Comparison of ENCODE assay signal across 19 cellular contexts in the genomic region with DNA sequence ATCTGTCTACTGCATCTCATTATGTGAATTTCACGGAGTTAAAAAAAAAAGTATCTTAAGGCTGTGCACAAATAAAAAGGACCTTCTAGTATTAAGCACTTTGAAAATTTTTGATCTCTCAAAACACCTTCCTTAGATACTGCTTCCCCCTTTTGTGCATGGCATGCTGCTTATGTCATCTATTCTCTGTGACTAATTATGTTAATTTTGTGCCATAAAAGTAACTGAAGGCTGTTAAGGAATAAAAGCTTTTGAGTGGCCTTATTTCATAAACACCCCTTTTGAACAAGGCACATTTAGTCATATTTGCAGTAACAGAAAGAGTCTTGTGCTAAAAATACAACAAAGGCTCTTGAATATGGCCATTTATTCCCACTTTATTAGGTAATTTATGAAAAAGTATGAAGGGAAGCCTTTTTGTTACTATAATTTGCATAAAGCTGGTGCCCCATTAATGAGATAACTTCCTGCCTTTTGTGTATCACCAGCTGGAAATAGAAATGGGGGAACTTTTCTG.
DNase-seq lines count a peak whose midpoint lies in the region; FAIRE-seq and TF ChIP-seq lines count a peak whose summit lies in the region.
"Had no signal": no experiment of that assay in that cellular context is flagged by ENCODE, and none has a peak within 500 bp of the region (broad histone marks: within the 10 kb centered on the region; RNA-seq: fewer than 3 reads in every experiment).

No MANE protein-coding gene starts in this region.

- H3K4me3 ChIP-seq in HUES64 (ENCODE audit: low read length), result no peak overlapping the region
- no peak overlapping the region for H3K4me3 ChIP-seq in iPS-18a (ENCODE audit: low read length)
- H3K4me3 ChIP-seq in right atrium auricular region, result no peak overlapping the region

- WGBS in HUES64, result 57% methylated on average over 1 of the region's 1 CpG

- H3K9me3 ChIP-seq in HUES64 (ENCODE audit: insufficient read depth, low read depth, low read length) (no peaks in the 10 kb centered on the region; the same call in 1 of the 2 replicates), iPS-18a (ENCODE audit: control insufficient read depth, low read depth, low read length) (no peaks in the 10 kb centered on the region), right atrium auricular region (no peaks in the 10 kb centered on the region)
- H3K9me3 ChIP-seq: neutrophil had no signal

- DNase-seq in COLO829 (ENCODE audit: low spot score) (peak; percentile 64), NCI-H748 treated with DMSO at 0.1 percent for 48 hours (lab: John Stamatoyannopoulos, UW) (peak; percentile 86), right atrium auricular region (ENCODE audit: low spot score) (no peak), iPS-NIHi7 (ENCODE audit: extremely low spot score) (no peak), urothelium cell line (ENCODE audit: low spot score) (no peak)
- no peak for DNase-seq in effector CD8-positive, alpha-beta T cell (lab: John Stamatoyannopoulos, UW)
- DNase-seq: activated gamma-delta T cell; CD4-positive, alpha-beta memory T cell; cortex of kidney; erythroblast; head of caudate nucleus; NCI-H2171 treated with DMSO at 0.1 percent for 48 hours; Right ventricle myocardium superior; stimulated activated CD4-positive, alpha-beta T cell treated with anti-CD3 and anti-CD28 coated beads, Interleukin-2, amount 100 ng/mL, for 48 hours had no signal

- H3K9ac ChIP-seq in HUES64 (ENCODE audit: low read depth, low read length) (peak overlapping the region; percentile 33; the same call in 1 of the 2 replicates), iPS-18a (ENCODE audit: low read length) (no peak overlapping the region)

- FAIRE-seq in urothelium cell line (lab: Jason Lieb, UNC), result no peak
- FAIRE-seq: astrocyte, keratinocyte had no signal

- no peak for TF ChIP-seq CTCF in right atrium auricular region (IDR thresholded peaks at IDR 0.05)

- H3K36me3 ChIP-seq in HUES64 (ENCODE audit: insufficient read depth, low read length), result no peaks in the 10 kb centered on the region
- no peaks in the 10 kb centered on the region for H3K36me3 ChIP-seq in iPS-18a (ENCODE audit: control insufficient read depth, low read depth, low read length)
- no peaks in the 10 kb centered on the region for H3K36me3 ChIP-seq in right atrium auricular region
- H3K36me3 ChIP-seq: neutrophil had no signal

- no peaks in the 10 kb centered on the region for H3K27me3 ChIP-seq in HUES64 (ENCODE audit: insufficient read depth, low read length)
- no peaks in the 10 kb centered on the region for H3K27me3 ChIP-seq in iPS-18a (ENCODE audit: control insufficient read depth, insufficient read depth, low read length)
- no peaks in the 10 kb centered on the region for H3K27me3 ChIP-seq in right atrium auricular region
- H3K27me3 ChIP-seq: neutrophil had no signal

- peak overlapping the region; percentile 59 for H3K27ac ChIP-seq in HUES64 (ENCODE audit: low read depth, low read length)
- peak overlapping the region; percentile 30 for H3K27ac ChIP-seq in iPS-18a (ENCODE audit: low read length)
- H3K27ac ChIP-seq in right atrium auricular region, result no peak overlapping the region
- H3K27ac ChIP-seq: neutrophil had no signal

- H3K4me1 ChIP-seq in HUES64 (ENCODE audit: insufficient read depth, low read length) (peaks cover 57% of the 10 kb centered on the region), iPS-18a (ENCODE audit: control insufficient read depth, low read depth, low read length) (peaks cover 25% of the 10 kb centered on the region), right atrium auricular region (no peaks in the 10 kb centered on the region)

Comparison
In these comparisons a context has a peak if more than half of its experiments do, and no peak if none do; other contexts are left out.
1. DNase-seq: peak in COLO829 (single experiment) and NCI-H748 treated with DMSO at 0.1 percent for 48 hours (single experiment); none in effector CD8-positive, alpha-beta T cell (single experiment), right atrium auricular region (single experiment), iPS-NIHi7 (single experiment) and urothelium cell line (single experiment).
2. H3K27ac ChIP-seq: peak in HUES64 (single experiment) and iPS-18a (single experiment); none in right atrium auricular region (0 of 2).